Comparison of ENCODE assay signal across 13 cellular contexts in genomic region chrX:69109706-69110635, GRCh38. TPM values are rescaled to one million over a fixed set of nuclear protein-coding genes. Genes with fewer than 3 reads are reported as not detected.
A peak's percentile ranks its signal among the peaks of the same experiment; 100 is the strongest.
DNase-seq lines count a peak whose midpoint lies in the region; ATAC-seq and TF ChIP-seq lines count a peak whose summit lies in the region.
"Had no signal": no experiment of that assay in that cellular context is flagged by ENCODE, and none has a peak within 500 bp of the region (broad histone marks: within the 10 kb centered on the region; RNA-seq: fewer than 3 reads in every experiment).

No MANE protein-coding gene starts in this region.

- H3K4me2 ChIP-seq in neural progenitor cell = peak overlapping the region; percentile 2

- no peak for ATAC-seq in HG02981 (IDR thresholded peaks at IDR 0.05; ENCODE audit: unreplicated experiment)

- no peak overlapping the region for H3K4me3 Mint-ChIP-seq in neural progenitor cell

- H4K20me1 ChIP-seq in neural progenitor cell (ENCODE audit: low read depth) = no peaks in the 10 kb centered on the region

- H3K4me3 ChIP-seq in NT2/D1 (ENCODE audit: insufficient read length, low read depth) = no peak overlapping the region
- H3K4me3 ChIP-seq in neural progenitor cell = no peak overlapping the region

- H3F3A ChIP-seq in neural progenitor cell (ENCODE audit: low read depth) = peaks cover 7% of the 10 kb centered on the region

- in situ Hi-C loops in Caki2 (cut with HindIII; ENCODE audit: low pct_unique_long_range_greater_than_20kb, low sequenced_read_pairs) = no loop called here

- peak overlapping the region; percentile 79 for H3K27ac Mint-ChIP-seq in neural progenitor cell

- H3K27ac ChIP-seq in neural progenitor cell = no peak overlapping the region

- DNase-seq in Caki2 (ENCODE audit: low read depth) = peak; percentile 34
- peak; percentile 52 for DNase-seq in NT2/D1 (ENCODE audit: low read depth, low spot score)
- peak; percentile 61 for DNase-seq in ecto neural progenitor cell (ENCODE audit: low spot score)
- peak; percentile 50 for DNase-seq in neural progenitor cell (ENCODE audit: low spot score)
- no peak for DNase-seq in activated gamma-delta T cell (lab: John Stamatoyannopoulos, UW)
- DNase-seq in stimulated activated CD4-positive, alpha-beta T cell treated with anti-CD3 and anti-CD28 coated beads, Interleukin-15, amount 100 ng/mL, for 24 hours = no peak
- DNase-seq in midbrain (lab: John Stamatoyannopoulos, UW) = no peak
- DNase-seq: activated CD4-positive, alpha-beta T cell treated with anti-CD3 and anti-CD28 coated beads for 4 hours; C1 segment of cervical spinal cord; cortex of kidney; NCI-H2081; SHP77 had no signal

- peaks cover 3% of the 10 kb centered on the region for H3K27me3 ChIP-seq in NT2/D1 (ENCODE audit: insufficient read depth, insufficient read length)
- no peaks in the 10 kb centered on the region for H3K27me3 ChIP-seq in neural progenitor cell

- no peak for TF ChIP-seq CTCF in neural progenitor cell (IDR thresholded peaks at IDR 0.05)

- H3K9me3 ChIP-seq in NT2/D1 (ENCODE audit: insufficient read depth, low read length) (no peaks in the 10 kb centered on the region), neural progenitor cell (ENCODE audit: low read depth) (no peaks in the 10 kb centered on the region)

- peaks cover 4% of the 10 kb centered on the region for H3K27me3 Mint-ChIP-seq in neural progenitor cell (ENCODE audit: insufficient read depth, low read depth)

- H3K9me3 Mint-ChIP-seq in neural progenitor cell = peaks cover 5% of the 10 kb centered on the region

- H3K9ac ChIP-seq in NT2/D1 (ENCODE audit: insufficient read length, low read depth) = peak overlapping the region; percentile 62
- H3K9ac ChIP-seq in neural progenitor cell = no peak overlapping the region

- H3K79me2 ChIP-seq in neural progenitor cell (ENCODE audit: low read depth) = no peaks in the 10 kb centered on the region

- no peak overlapping the region for H2AFZ ChIP-seq in neural progenitor cell (replicated peaks)

- H3K4me1 ChIP-seq in NT2/D1 (ENCODE audit: insufficient read depth, insufficient read length) (peaks cover 20% of the 10 kb centered on the region), neural progenitor cell (peaks cover 21% of the 10 kb centered on the region)

- no peaks in the 10 kb centered on the region for H3K36me3 ChIP-seq in NT2/D1 (ENCODE audit: insufficient read depth, insufficient read length, low read length)
- H3K36me3 ChIP-seq in neural progenitor cell = no peaks in the 10 kb centered on the region

- H3K4me1 Mint-ChIP-seq in neural progenitor cell = peaks cover 35% of the 10 kb centered on the region

- no peaks in the 10 kb centered on the region for H3K36me3 Mint-ChIP-seq in neural progenitor cell

RNA-seq across cellular contexts. Expression of gene PJA1, which starts 55.3 kb away (rescaled TPM):
- total RNA-seq in Caki2 (2014; rRNA removed; shearing (Covaris generic); ENCODE audit: low replicate concordance) = 17.3 and 32.7 TPM in 2 replicates
- total RNA-seq in neural progenitor cell (ENCODE audit: low replicate concordance) = 53.6 and 62.1 TPM in 2 replicates

Comparison
In these comparisons a context has a peak if more than half of its experiments do, and no peak if none do; other contexts are left out.
1. DNase-seq: peak in Caki2 (single experiment), NT2/D1 (single experiment), ecto neural progenitor cell (single experiment) and neural progenitor cell (single experiment); none in activated gamma-delta T cell (single experiment), stimulated activated CD4-positive, alpha-beta T cell treated with anti-CD3 and anti-CD28 coated beads, Interleukin-15, amount 100 ng/mL, for 24 hours (single experiment) and midbrain (single experiment).